Comparison of ENCODE assay signal across 1 cellular context in the genomic region with DNA sequence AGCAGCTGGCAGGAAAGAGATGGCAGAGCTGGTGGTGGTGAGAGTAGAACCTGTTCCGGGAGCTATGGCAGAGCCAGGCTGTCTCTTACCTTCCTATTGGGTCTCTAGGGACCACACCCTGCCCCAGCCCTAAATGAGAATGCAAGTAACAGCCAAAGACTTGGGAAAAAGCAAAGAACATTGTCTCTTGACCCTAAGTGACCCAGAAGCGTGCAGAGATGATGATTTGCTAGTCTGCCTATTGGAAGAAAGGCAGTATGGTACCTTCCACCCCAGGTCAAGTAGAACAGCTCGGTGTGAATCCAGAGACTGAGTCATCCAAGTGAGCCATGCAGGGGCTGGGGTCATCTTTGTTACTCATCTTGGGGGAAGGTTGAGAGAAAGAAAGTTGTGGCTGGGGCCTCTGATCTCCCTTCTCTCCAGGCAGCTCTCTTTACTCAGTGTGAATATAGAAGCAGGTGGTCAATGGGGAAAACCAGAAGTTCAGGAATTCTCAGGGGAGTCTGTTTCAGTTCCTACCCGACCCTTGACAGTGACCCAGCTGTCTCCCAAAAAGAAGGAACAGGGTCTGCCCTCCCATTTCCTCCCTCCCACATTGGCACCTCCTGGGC.
TF ChIP-seq lines count a peak whose summit lies in the region.

No MANE protein-coding gene starts in this region.

TF ChIP-seq in endothelial cell of umbilical vein, 7 proteins besides CTCF, POLR2A, EP300 and RAD21:
- TF ChIP-seq FOS (IDR thresholded peaks at IDR 0.05; ENCODE audit: borderline replicate concordance, insufficient read depth, low read length) (peak; percentile 57), GATA2 (IDR thresholded peaks at IDR 0.05; ENCODE audit: insufficient read depth, insufficient read length, low read depth, low read length) (no peak)
